ENCODE assay signal across 2 cellular contexts in genomic region chr18:9905401-9905922, GRCh38.
TF ChIP-seq lines count a peak whose summit lies in the region.

No MANE protein-coding gene starts in this region.

TF ChIP-seq in HEK293, 187 proteins besides CTCF, POLR2A, EP300 and RAD21 (continued from another document):
- TF ChIP-seq, protein P1, sequence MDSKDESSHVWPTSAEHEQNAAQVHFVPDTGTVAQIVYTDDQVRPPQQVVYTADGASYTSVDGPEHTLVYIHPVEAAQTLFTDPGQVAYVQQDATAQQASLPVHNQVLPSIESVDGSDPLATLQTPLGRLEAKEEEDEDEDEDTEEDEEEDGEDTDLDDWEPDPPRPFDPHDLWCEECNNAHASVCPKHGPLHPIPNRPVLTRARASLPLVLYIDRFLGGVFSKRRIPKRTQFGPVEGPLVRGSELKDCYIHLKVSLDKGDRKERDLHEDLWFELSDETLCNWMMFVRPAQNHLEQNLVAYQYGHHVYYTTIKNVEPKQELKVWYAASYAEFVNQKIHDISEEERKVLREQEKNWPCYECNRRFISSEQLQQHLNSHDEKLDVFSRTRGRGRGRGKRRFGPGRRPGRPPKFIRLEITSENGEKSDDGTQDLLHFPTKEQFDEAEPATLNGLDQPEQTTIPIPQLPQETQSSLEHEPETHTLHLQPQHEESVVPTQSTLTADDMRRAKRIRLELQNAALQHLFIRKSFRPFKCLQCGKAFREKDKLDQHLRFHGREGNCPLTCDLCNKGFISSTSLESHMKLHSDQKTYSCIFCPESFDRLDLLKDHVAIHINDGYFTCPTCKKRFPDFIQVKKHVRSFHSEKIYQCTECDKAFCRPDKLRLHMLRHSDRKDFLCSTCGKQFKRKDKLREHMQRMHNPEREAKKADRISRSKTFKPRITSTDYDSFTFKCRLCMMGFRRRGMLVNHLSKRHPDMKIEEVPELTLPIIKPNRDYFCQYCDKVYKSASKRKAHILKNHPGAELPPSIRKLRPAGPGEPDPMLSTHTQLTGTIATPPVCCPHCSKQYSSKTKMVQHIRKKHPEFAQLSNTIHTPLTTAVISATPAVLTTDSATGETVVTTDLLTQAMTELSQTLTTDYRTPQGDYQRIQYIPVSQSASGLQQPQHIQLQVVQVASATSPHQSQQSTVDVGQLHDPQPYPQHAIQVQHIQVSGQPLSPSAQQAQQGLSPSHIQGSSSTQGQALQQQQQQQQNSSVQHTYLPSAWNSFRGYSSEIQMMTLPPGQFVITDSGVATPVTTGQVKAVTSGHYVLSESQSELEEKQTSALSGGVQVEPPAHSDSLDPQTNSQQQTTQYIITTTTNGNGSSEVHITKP (tag by site-specific recombination; IDR thresholded peaks at IDR 0.05), result 0 out of 2 replicates have a peak, but pooled peaks have one; percentile 17
- no peak for TF ChIP-seq SP3 (tag by site-specific recombination; IDR thresholded peaks at IDR 0.05)
- TF ChIP-seq ZNF623 (tag by site-specific recombination; IDR thresholded peaks at IDR 0.05), result no peak
- peak; percentile 73 for TF ChIP-seq ZNF600 (tag by site-specific recombination; IDR thresholded peaks at IDR 0.05)
- TF ChIP-seq ZNF629 (tag by site-specific recombination; IDR thresholded peaks at IDR 0.05), result 0 out of 2 replicates have a peak, but pooled peaks have one; percentile 36

TF ChIP-seq in SK-N-SH, 30 proteins besides CTCF, POLR2A, EP300 and RAD21 (continued from another document):
- TF ChIP-seq REST (IDR thresholded peaks at IDR 0.05; ENCODE audit: low read depth, low read length) (no peak), TCF12 (IDR thresholded peaks at IDR 0.05) (peak; percentile 58), NFIC (IDR thresholded peaks at IDR 0.05; ENCODE audit: borderline replicate concordance) (no peak), RXRA (IDR thresholded peaks at IDR 0.05; ENCODE audit: borderline replicate concordance, low read depth) (no peak)
